Comparison of ENCODE assay signal across 9 cellular contexts in genomic region chr6:42137192-42137753, GRCh38. TPM values are rescaled to one million over a fixed set of nuclear protein-coding genes. Genes with fewer than 3 reads are reported as not detected.
DNase-seq lines count a peak whose midpoint lies in the region; ATAC-seq and TF ChIP-seq lines count a peak whose summit lies in the region.
"Had no signal": no experiment of that assay in that cellular context is flagged by ENCODE, and none has a peak within 500 bp of the region (broad histone marks: within the 10 kb centered on the region; RNA-seq: fewer than 3 reads in every experiment).

No MANE protein-coding gene starts in this region.

- no peaks in the 10 kb centered on the region for H3K36me3 ChIP-seq in HEK293 (ENCODE audit: control insufficient read depth in 2 of 2, insufficient read depth in 1 of 2, low read length in 2 of 2)
- no peaks in the 10 kb centered on the region for H3K36me3 ChIP-seq in WERI-Rb-1
- peaks cover 4% of the 10 kb centered on the region; the same call in 1 of the 2 replicates for H3K36me3 ChIP-seq in iPS DF 6.9 (ENCODE audit: control insufficient read depth, insufficient read depth, low read length)
- H3K36me3 ChIP-seq in smooth muscle cell (ENCODE audit: low read depth) = no peaks in the 10 kb centered on the region

- POLR2A ChIA-PET in HEK293 (lab: Yijun Ruan, JAX) = interaction anchor here (0.7 to 1.1 kb wide), 3 partner anchors 15 to 610 kb away, joined by 3 to 4 read pairs (median 3); partner anchors contain the start of gene TAF8

- H3K4me3 ChIP-seq in HEK293 (ENCODE audit: low read depth, low read length) (no peak overlapping the region), WERI-Rb-1 (ENCODE audit: low read depth, low read length) (no peak overlapping the region), iPS DF 6.9 (ENCODE audit: low read length) (no peak overlapping the region), smooth muscle cell (no peak overlapping the region)

- peak overlapping the region; percentile 71 for H3K4me2 ChIP-seq in smooth muscle cell

- peak overlapping the region; percentile 56 for H3K27ac ChIP-seq in HEK293 (ENCODE audit: extremely low read depth, low read depth, low read length)
- H3K27ac ChIP-seq in WERI-Rb-1 = peak overlapping the region; percentile 33
- peak overlapping the region; percentile 20 for H3K27ac ChIP-seq in iPS DF 6.9 (ENCODE audit: low read length)
- H3K27ac ChIP-seq in smooth muscle cell (ENCODE audit: low read depth) = peak overlapping the region; percentile 89

- DNase-seq in WERI-Rb-1 = no peak
- no peak for DNase-seq in iPS DF 6.9 (ENCODE audit: low read depth, low spot score)
- no peak for DNase-seq in smooth muscle cell (lab: John Stamatoyannopoulos, UW; ENCODE audit: unreplicated experiment)
- DNase-seq: right cardiac atrium had no signal

- H3K4me1 ChIP-seq in HEK293 (ENCODE audit: control insufficient read depth, insufficient read depth, low read length) = peaks cover 23% of the 10 kb centered on the region
- peaks cover 21% of the 10 kb centered on the region for H3K4me1 ChIP-seq in iPS DF 6.9 (ENCODE audit: control insufficient read depth, insufficient read depth, low read length)
- peaks cover 51% of the 10 kb centered on the region for H3K4me1 ChIP-seq in smooth muscle cell (ENCODE audit: low read depth)

- peaks cover 4% of the 10 kb centered on the region for H4K20me1 ChIP-seq in smooth muscle cell (ENCODE audit: low read depth)

- H3K27me3 ChIP-seq in WERI-Rb-1 (ENCODE audit: insufficient read depth, low read depth, severe bottlenecking) = no peaks in the 10 kb centered on the region
- H3K27me3 ChIP-seq in iPS DF 6.9 (ENCODE audit: control insufficient read depth, insufficient read depth, low read length) = no peaks in the 10 kb centered on the region
- H3K27me3 ChIP-seq in smooth muscle cell (ENCODE audit: low read depth) = no peaks in the 10 kb centered on the region

- CTCF ChIA-PET in HEK293 (lab: Yijun Ruan, JAX) = interaction anchor here (0.6 to 2.3 kb wide), 5 partner anchors 27 to 713 kb away, joined by 3 to 8 read pairs (median 3); partner anchors contain the start of genes BYSL and MED20

- peaks cover 30% of the 10 kb centered on the region for H3F3A ChIP-seq in smooth muscle cell (ENCODE audit: low read depth)

- peak overlapping the region; percentile 46 for H3K9ac ChIP-seq in smooth muscle cell (ENCODE audit: low read depth)

- no peaks in the 10 kb centered on the region for H3K79me2 ChIP-seq in smooth muscle cell (ENCODE audit: low read depth)

- H3K9me3 ChIP-seq in HEK293 (ENCODE audit: control insufficient read depth, insufficient read depth, low read depth, low read length) = no peaks in the 10 kb centered on the region
- H3K9me3 ChIP-seq in WERI-Rb-1 (ENCODE audit: severe bottlenecking) = no peaks in the 10 kb centered on the region
- H3K9me3 ChIP-seq in iPS DF 6.9 (ENCODE audit: control insufficient read depth, insufficient read depth, low read length) = no peaks in the 10 kb centered on the region
- no peaks in the 10 kb centered on the region for H3K9me3 ChIP-seq in smooth muscle cell (replicated peaks; ENCODE audit: low read depth)

- WGBS in iPS DF 6.9 (ENCODE audit: insufficient coverage, insufficient read length) = no CpG with 5 or more reads among the region's 7 CpGs
- WGBS in smooth muscle cell (ENCODE audit: low lambda C conversion rate) = 17% methylated on average over 7 of the region's 7 CpGs

- no peak overlapping the region for H2AFZ ChIP-seq in smooth muscle cell (ENCODE audit: low read depth)

- no peak for TF ChIP-seq CTCF in HEK293 (tag by site-specific recombination; IDR thresholded peaks at IDR 0.05)
- TF ChIP-seq CTCF in WERI-Rb-1 (IDR thresholded peaks at IDR 0.05; ENCODE audit: low read depth, low read length) = no peak
- no peak for TF ChIP-seq CTCF in smooth muscle cell (IDR thresholded peaks at IDR 0.05; ENCODE audit: borderline replicate concordance, insufficient read depth, poor library complexity, severe bottlenecking)

- ATAC-seq in HG02610 (IDR thresholded peaks at IDR 0.05; ENCODE audit: unreplicated experiment) = no peak
- ATAC-seq in HG02870 (IDR thresholded peaks at IDR 0.05; ENCODE audit: unreplicated experiment) = no peak
- no peak for ATAC-seq in GM21786 (IDR thresholded peaks at IDR 0.05; ENCODE audit: unreplicated experiment)
- ATAC-seq in HG02884 (IDR thresholded peaks at IDR 0.05; ENCODE audit: unreplicated experiment) = no peak

TF ChIP-seq in HEK293, 187 proteins besides CTCF, POLR2A, EP300 and RAD21 (continues in another document):
- TF ChIP-seq ZNF518A (tag by site-specific recombination; conservative IDR thresholded peaks at IDR 0.05; ENCODE audit: low read depth) = no peak
- TF ChIP-seq ZNF23 (tag by site-specific recombination; IDR thresholded peaks at IDR 0.05; ENCODE audit: borderline replicate concordance) = no peak
- peak; percentile 75 for TF ChIP-seq ZFP3 (tag by site-specific recombination; IDR thresholded peaks at IDR 0.05; ENCODE audit: low read depth)
- TF ChIP-seq ZSCAN5A (tag by site-specific recombination; IDR thresholded peaks at IDR 0.05) = no peak
- no peak for TF ChIP-seq ELK4 (IDR thresholded peaks at IDR 0.05; ENCODE audit: borderline replicate concordance, low read depth, low read length)
- TF ChIP-seq ZIC2 (tag by site-specific recombination; IDR thresholded peaks at IDR 0.05) = 0 out of 2 replicates have a peak, but pooled peaks have one; percentile 16
- TF ChIP-seq ZFP37 (tag by site-specific recombination; IDR thresholded peaks at IDR 0.05) = no peak
- TF ChIP-seq BCL6B (tag by site-specific recombination; IDR thresholded peaks at IDR 0.05) = no peak

RNA-seq across cellular contexts. Expression of gene C6orf132, which starts 5.1 kb away (rescaled TPM):
- total RNA-seq in smooth muscle cell = 4.5 and 4.9 TPM in 2 replicates
- 1.4 and 7.0 TPM in 2 replicates for polyA plus RNA-seq in smooth muscle cell

RNA-seq across cellular contexts. Expression of gene GUCA1A, which starts 35.9 kb away (rescaled TPM):
- 1.6 and 2.3 TPM in 2 replicates for total RNA-seq in smooth muscle cell
- 3.9 and 7.2 TPM in 2 replicates for polyA plus RNA-seq in smooth muscle cell
- total RNA-seq: right cardiac atrium had no signal
- polyA plus RNA-seq: right cardiac atrium had no signal

RNA-seq across cellular contexts. Expression of gene GUCA1B, which starts 57.5 kb away (rescaled TPM):
- total RNA-seq in smooth muscle cell = 0.27 TPM in 2 replicates
- 0.24 TPM in 1 of 2 replicates, not detected in the other for polyA plus RNA-seq in smooth muscle cell

Comparison
In these comparisons a context has a peak if more than half of its experiments do, and no peak if none do; other contexts are left out.
1. H3K27ac ChIP-seq: peak in every context shown above with its lines; median percentile 89 in smooth muscle cell; 56 in HEK293; 33 in WERI-Rb-1; 20 in iPS DF 6.9.